In genomic region chr22:19755722-19756287, GRCh38 we compare ENCODE assay signal across 10 cellular contexts. TPM values are rescaled to one million over a fixed set of nuclear protein-coding genes. Genes with fewer than 3 reads are reported as not detected.
DNase-seq lines count a peak whose midpoint lies in the region; ATAC-seq and TF ChIP-seq lines count a peak whose summit lies in the region.
"Had no signal": no experiment of that assay in that cellular context is flagged by ENCODE, and none has a peak within 500 bp of the region (broad histone marks: within the 10 kb centered on the region; RNA-seq: fewer than 3 reads in every experiment).

No MANE protein-coding gene starts in this region.

- H3K27me3 Mint-ChIP-seq in CD14-positive monocyte (ENCODE audit: low read depth in 3 of 3): peaks cover 65 to 93% (median 77%) of the 10 kb centered on the region in 3 donors
- peaks cover 48% of the 10 kb centered on the region for H3K27me3 Mint-ChIP-seq in activated B cell treated with CpG ODN at 0.5 μM for 24 hours
- peaks cover 37 to 83% (median 70%) of the 10 kb centered on the region in 3 donors for H3K27me3 Mint-ChIP-seq in naive B cell

- peaks cover 26% of the 10 kb centered on the region for H3K4me1 Mint-ChIP-seq in CD14-positive monocyte
- H3K4me1 Mint-ChIP-seq in activated B cell treated with CpG ODN at 0.5 μM for 24 hours: peaks cover 28% of the 10 kb centered on the region
- H3K4me1 Mint-ChIP-seq in naive B cell: peaks cover 29 to 37% (median 30%) of the 10 kb centered on the region in 3 donors

- no peak overlapping the region for H3K4me3 ChIP-seq in GM12875 (ENCODE audit: low read depth, low read length)

- peak overlapping the region; percentile 37 to 96 for H3K4me3 Mint-ChIP-seq in CD14-positive monocyte
- peak overlapping the region; percentile 65 for H3K4me3 Mint-ChIP-seq in activated B cell treated with CpG ODN at 0.5 μM for 24 hours
- peak overlapping the region; percentile 59 to 87 (median 80) for H3K4me3 Mint-ChIP-seq in naive B cell

- H3K36me3 Mint-ChIP-seq in CD14-positive monocyte: peaks cover 10 to 12% of the 10 kb centered on the region in 2 donors
- H3K36me3 Mint-ChIP-seq in activated B cell treated with CpG ODN at 0.5 μM for 24 hours (ENCODE audit: low read depth): no peaks in the 10 kb centered on the region
- H3K36me3 Mint-ChIP-seq in naive B cell: peaks cover 8 to 13% of the 10 kb centered on the region in 2 donors

- CTCF ChIA-PET in activated B cell treated with CpG ODN at 0.5 μM for 24 hours (lab: Charles Lee): interaction anchor here (1.0 to 2.1 kb wide), 4 partner anchors 17 to 155 kb away, joined by 3 to 10 read pairs (median 6); no protein-coding TSS in a partner anchor

- H3K9me3 Mint-ChIP-seq in CD14-positive monocyte (peaks cover 0 to 30% (median 14%) of the 10 kb centered on the region in 7 donors), activated B cell treated with CpG ODN at 0.5 μM for 24 hours (no peaks in the 10 kb centered on the region), naive B cell (peaks cover 0 to 7% (median 0%) of the 10 kb centered on the region in 7 donors)

- DNase-seq in CD14-positive monocyte (ENCODE audit: low spot score) (no peak), activated B cell treated with CpG ODN at 0.5 μM for 24 hours (no peak), naive B cell (no peak), NCI-H774 (lab: John Stamatoyannopoulos, UW) (no peak), NCI-H1694 treated with DMSO at 0.1 percent for 48 hours (lab: John Stamatoyannopoulos, UW) (no peak)
- DNase-seq in stimulated activated CD4-positive, alpha-beta T cell treated with anti-CD3 and anti-CD28 coated beads, Interleukin-15, amount 100 ng/mL, for 24 hours: no peak
- DNase-seq: glutamatergic neuron, substantia nigra had no signal

- H3K27ac Mint-ChIP-seq in CD14-positive monocyte (no peak overlapping the region), activated B cell treated with CpG ODN at 0.5 μM for 24 hours (no peak overlapping the region), naive B cell (no peak overlapping the region)

- POLR2A ChIA-PET in activated B cell treated with CpG ODN at 0.5 μM for 24 hours (lab: Charles Lee): interaction anchor here (1.2 kb wide), 1 partner anchor 25 kb away, joined by 3 read pairs; no protein-coding TSS in a partner anchor

- ATAC-seq in activated B cell treated with CpG ODN at 0.5 μM for 24 hours (ENCODE audit: low read depth): no peak
- no peak for ATAC-seq in naive B cell (ENCODE audit: low read depth in 2 of 2)
- no peak for ATAC-seq in HG03432 (IDR thresholded peaks at IDR 0.05; ENCODE audit: unreplicated experiment)

- TF ChIP-seq CTCF in CD14-positive monocyte (IDR thresholded peaks at IDR 0.05) (no peak), GM12875 (IDR thresholded peaks at IDR 0.05; ENCODE audit: borderline replicate concordance, insufficient read depth, low read depth, low read length) (0 out of 2 replicates have a peak, but pooled peaks have one; percentile 1), activated B cell treated with CpG ODN at 0.5 μM for 24 hours (IDR thresholded peaks at IDR 0.05) (no peak)

- intact Hi-C loops in CD14-positive monocyte (cut with micrococcal nuclease): no loop called here
- intact Hi-C loops in activated B cell treated with CpG ODN at 0.5 μM for 24 hours (cut with micrococcal nuclease): loop anchor here (1.0 to 5.0 kb wide), 3 partner anchors 25 to 154 kb away; no protein-coding TSS in a partner anchor

RNA-seq across cellular contexts. Expression of gene TBX1, which starts 4.8 kb away (rescaled TPM):
- not detected for polyA plus RNA-seq in CD14-positive monocyte
- not detected in 2 replicates for total RNA-seq in activated B cell treated with CpG ODN at 0.5 μM for 24 hours
- polyA plus RNA-seq in naive B cell (ENCODE audit: low read depth in 6 of 6): not detected

RNA-seq across cellular contexts. Expression of gene GP1BB, which starts 32.5 kb away (rescaled TPM):
- polyA plus RNA-seq in CD14-positive monocyte (1 to 10 TPM in 1 of 2 donors, under 1 TPM in 1; 0.26 to 1.5 TPM), naive B cell (ENCODE audit: low read depth in 6 of 6) (1 to 10 TPM in 5 of 6 donors, under 1 TPM in 1; 0.38 to 6.2 (median 4.0) TPM)
- total RNA-seq in activated B cell treated with CpG ODN at 0.5 μM for 24 hours: not detected in 2 replicates

RNA-seq across cellular contexts. Expression of gene SEPTIN5, which starts 41.5 kb away (rescaled TPM):
- polyA plus RNA-seq in CD14-positive monocyte: under 1 TPM in 1 of 2 donors, not detected in 1; 0.50 TPM
- not detected in 2 replicates for total RNA-seq in activated B cell treated with CpG ODN at 0.5 μM for 24 hours
- polyA plus RNA-seq in naive B cell (ENCODE audit: low read depth in 6 of 6): 1 to 10 TPM in 3 of 6 donors, under 1 TPM in 2, not detected in 1; 0.38 to 1.6 (median 1.0) TPM
